11 cellular contexts compared by ENCODE assay signal in genomic region chrX:40092808-40093435, GRCh38. TPM values are rescaled to one million over a fixed set of nuclear protein-coding genes. Genes with fewer than 3 reads are reported as not detected.
DNase-seq lines count a peak whose midpoint lies in the region; ATAC-seq and TF ChIP-seq lines count a peak whose summit lies in the region.
"Had no signal": no experiment of that assay in that cellular context is flagged by ENCODE, and none has a peak within 500 bp of the region (broad histone marks: within the 10 kb centered on the region; RNA-seq: fewer than 3 reads in every experiment).

No MANE protein-coding gene starts in this region.

- CTCF ChIA-PET in CD8-positive, alpha-beta memory T cell (lab: Charles Lee) = no interaction called here
- CTCF ChIA-PET in HEK293T (lab: Yijun Ruan, JAX) = interaction anchor here (0.6 kb wide), 1 partner anchor 78 kb away, joined by 7 read pairs; no protein-coding TSS in a partner anchor

- peaks cover 0 to 43% of the 10 kb centered on the region in 2 donors for H3K27me3 Mint-ChIP-seq in CD8-positive, alpha-beta memory T cell
- no peaks in the 10 kb centered on the region for H3K27me3 Mint-ChIP-seq in activated naive CD8-positive, alpha-beta T cell treated with anti-CD3 and anti-CD28 coated beads, Interleukin-2, amount 50 U/mL, for 24 hours
- H3K27me3 Mint-ChIP-seq in naive thymus-derived CD8-positive, alpha-beta T cell = no peaks in the 10 kb centered on the region

- peaks cover 42 to 53% (median 48%) of the 10 kb centered on the region in 3 donors for H3K4me1 Mint-ChIP-seq in CD8-positive, alpha-beta memory T cell
- peaks cover 45% of the 10 kb centered on the region for H3K4me1 Mint-ChIP-seq in activated naive CD8-positive, alpha-beta T cell treated with anti-CD3 and anti-CD28 coated beads, Interleukin-2, amount 50 U/mL, for 24 hours
- H3K4me1 Mint-ChIP-seq in naive thymus-derived CD8-positive, alpha-beta T cell = peaks cover 20 to 63% (median 47%) of the 10 kb centered on the region in 4 donors

- peak overlapping the region in 1 of 8 donors; percentile 65 for H3K27ac Mint-ChIP-seq in CD8-positive, alpha-beta memory T cell
- no peak overlapping the region for H3K27ac Mint-ChIP-seq in activated naive CD8-positive, alpha-beta T cell treated with anti-CD3 and anti-CD28 coated beads, Interleukin-2, amount 50 U/mL, for 24 hours
- H3K27ac Mint-ChIP-seq in naive thymus-derived CD8-positive, alpha-beta T cell = peak overlapping the region in 1 of 10 donors; percentile 41

- TF ChIP-seq CTCF in GM20000 (IDR thresholded peaks at IDR 0.05; ENCODE audit: extremely low read depth, missing control alignments) = no peak

- H3K36me3 ChIP-seq in CD8-positive, alpha-beta memory T cell (ENCODE audit: insufficient read depth, low read length) = no peaks in the 10 kb centered on the region
- H3K36me3 ChIP-seq: right atrium auricular region had no signal

- no peak for DNase-seq in CD8-positive, alpha-beta memory T cell
- DNase-seq in HEK293T (ENCODE audit: extremely low spot score) = no peak
- no peak for DNase-seq in activated naive CD8-positive, alpha-beta T cell treated with anti-CD3 and anti-CD28 coated beads, Interleukin-2, amount 50 U/mL, for 24 hours
- DNase-seq in naive thymus-derived CD8-positive, alpha-beta T cell = no peak
- no peak for DNase-seq in NCI-H1105 treated with DMSO at 0.1 percent for 48 hours (lab: John Stamatoyannopoulos, UW)
- no peak for DNase-seq in GM20000 (ENCODE audit: low spot score)
- no peak for DNase-seq in NCI-H1048 (lab: John Stamatoyannopoulos, UW)
- DNase-seq: DMS 273 treated with DMSO at 0.1 percent for 48 hours, head of caudate nucleus, midbrain had no signal

- no peak overlapping the region for H3K4me3 ChIP-seq in CD8-positive, alpha-beta memory T cell (ENCODE audit: low read length)
- H3K4me3 ChIP-seq: right atrium auricular region had no signal

- peak; percentile 7 for ATAC-seq in activated naive CD8-positive, alpha-beta T cell treated with anti-CD3 and anti-CD28 coated beads, Interleukin-2, amount 50 U/mL, for 24 hours
- ATAC-seq in naive thymus-derived CD8-positive, alpha-beta T cell = no peak

- peaks cover 0 to 6% (median 0%) of the 10 kb centered on the region in 5 donors for H3K9me3 Mint-ChIP-seq in CD8-positive, alpha-beta memory T cell
- no peaks in the 10 kb centered on the region for H3K9me3 Mint-ChIP-seq in activated naive CD8-positive, alpha-beta T cell treated with anti-CD3 and anti-CD28 coated beads, Interleukin-2, amount 50 U/mL, for 24 hours
- peaks cover 0 to 3% (median 0%) of the 10 kb centered on the region in 9 donors for H3K9me3 Mint-ChIP-seq in naive thymus-derived CD8-positive, alpha-beta T cell

- H3K27ac ChIP-seq in CD8-positive, alpha-beta memory T cell (ENCODE audit: low read depth, low read length) = no peak overlapping the region

- H3K4me1 ChIP-seq in CD8-positive, alpha-beta memory T cell (ENCODE audit: insufficient read depth, low read length) = peaks cover 43% of the 10 kb centered on the region

- no peaks in the 10 kb centered on the region for H3K9me3 ChIP-seq in CD8-positive, alpha-beta memory T cell (ENCODE audit: low read length)
- H3K9me3 ChIP-seq: right atrium auricular region had no signal

- H3K27me3 ChIP-seq in CD8-positive, alpha-beta memory T cell (ENCODE audit: insufficient read depth, low read length, poor library complexity, severe bottlenecking) = no peaks in the 10 kb centered on the region

- POLR2A ChIA-PET in CD8-positive, alpha-beta memory T cell (lab: Charles Lee) = interaction anchor here (0.9 kb wide), 1 partner anchor 84 kb away, joined by 4 read pairs; no protein-coding TSS in a partner anchor
- POLR2A ChIA-PET in HEK293T (lab: Yijun Ruan, JAX) = interaction anchor here (1.6 to 2.4 kb wide), 5 partner anchors 12 to 80 kb away, joined by 4 to 15 read pairs (median 10); no protein-coding TSS in a partner anchor
- POLR2A ChIA-PET in naive thymus-derived CD8-positive, alpha-beta T cell (lab: Charles Lee) = interaction anchor here (1.0 to 10.6 kb wide), 2 partner anchors 48 to 78 kb away, joined by 3 to 269 read pairs; no protein-coding TSS in a partner anchor

- H3K36me3 Mint-ChIP-seq in CD8-positive, alpha-beta memory T cell = peaks cover 0 to 11% (median 0%) of the 10 kb centered on the region in 3 donors
- peaks cover 7% of the 10 kb centered on the region for H3K36me3 Mint-ChIP-seq in activated naive CD8-positive, alpha-beta T cell treated with anti-CD3 and anti-CD28 coated beads, Interleukin-2, amount 50 U/mL, for 24 hours (ENCODE audit: low read depth)
- H3K36me3 Mint-ChIP-seq in naive thymus-derived CD8-positive, alpha-beta T cell = no peaks in the 10 kb centered on the region

- peak overlapping the region; percentile 1 to 95 (median 41) for H3K4me3 Mint-ChIP-seq in CD8-positive, alpha-beta memory T cell
- H3K4me3 Mint-ChIP-seq in activated naive CD8-positive, alpha-beta T cell treated with anti-CD3 and anti-CD28 coated beads, Interleukin-2, amount 50 U/mL, for 24 hours = peak overlapping the region; percentile 54
- H3K4me3 Mint-ChIP-seq in naive thymus-derived CD8-positive, alpha-beta T cell = peak overlapping the region; percentile 29 to 93 (median 48)

TF ChIP-seq in HEK293T, 16 proteins besides CTCF, POLR2A, EP300 and RAD21:
- TF ChIP-seq TARDBP (IDR thresholded peaks at IDR 0.05) (no peak), PKNOX1 (IDR thresholded peaks at IDR 0.05) (peak; percentile 50)

RNA-seq across cellular contexts. Expression of gene BCOR, which starts 4.8 kb away (rescaled TPM):
- total RNA-seq in CD8-positive, alpha-beta memory T cell = 10 to 100 TPM; 62.6 to 67.7 TPM
- polyA plus RNA-seq in CD8-positive, alpha-beta memory T cell = 7.2 TPM
- 10 to 100 TPM; 31.6 to 35.9 TPM for total RNA-seq in naive thymus-derived CD8-positive, alpha-beta T cell
- 1 to 10 TPM; 2.5 to 7.7 (median 6.6) TPM for polyA plus RNA-seq in naive thymus-derived CD8-positive, alpha-beta T cell
